1 cellular context compared by ENCODE assay signal in genomic region chr1:984476-984814, GRCh38.
TF ChIP-seq lines count a peak whose summit lies in the region.

No MANE protein-coding gene starts in this region.

TF ChIP-seq in K562, 482 proteins besides CTCF, POLR2A, EP300 and RAD21:
- peak; percentile 38; the same call in 1 of the 2 replicates for TF ChIP-seq CEBPB (tag; IDR thresholded peaks at IDR 0.05)
- no peak for TF ChIP-seq TRIM28 (IDR thresholded peaks at IDR 0.05)
- no peak for TF ChIP-seq CREB5 (CRISPR knock-in tag; IDR thresholded peaks at IDR 0.05)
- no peak for TF ChIP-seq ZNF77 (CRISPR knock-in tag; IDR thresholded peaks at IDR 0.05)
